In genomic region chr1:189220750-189221149, GRCh38 we compare ENCODE assay signal across 16 cellular contexts.
DNase-seq lines count a peak whose midpoint lies in the region; FAIRE-seq and TF ChIP-seq lines count a peak whose summit lies in the region.
"Had no signal": no experiment of that assay in that cellular context is flagged by ENCODE, and none has a peak within 500 bp of the region (broad histone marks: within the 10 kb centered on the region; RNA-seq: fewer than 3 reads in every experiment).

No MANE protein-coding gene starts in this region.

- H3K9me3 ChIP-seq in astrocyte (ENCODE audit: insufficient read depth, low read depth, low read length) = no peaks in the 10 kb centered on the region
- H3K9me3 ChIP-seq: gastrocnemius medialis had no signal

- H3K27ac Mint-ChIP-seq in astrocyte (ENCODE audit: unreplicated experiment) (no peak overlapping the region), osteocyte (ENCODE audit: unreplicated experiment) (no peak overlapping the region)
- H3K27ac Mint-ChIP-seq: activated CD4-positive, alpha-beta T cell treated with anti-CD3 and anti-CD28 coated beads, Interleukin-2, amount 10 ng/mL, durations not matched to agents 7 days and 5 days; activated T-helper 1 cell treated with anti-CD3 and anti-CD28 coated beads, Interleukin-12 subunit alpha, Interleukin-12 subunit beta, Interleukin-2, Interleukin-4 antibody, amounts not matched to agents 30 ng/mL and 10 ng/mL and 1 ng/mL, durations not matched to agents 14 hours and 24 hours and 36 hours; T-helper 17 cell had no signal

- H3K27ac ChIP-seq in astrocyte (ENCODE audit: low read depth, low read length) = no peak overlapping the region
- H3K27ac ChIP-seq: gastrocnemius medialis had no signal

- H3K36me3 ChIP-seq in astrocyte (ENCODE audit: insufficient read depth, low read length) = no peaks in the 10 kb centered on the region
- H3K36me3 ChIP-seq: gastrocnemius medialis had no signal

- H4K20me1 ChIP-seq in astrocyte (ENCODE audit: insufficient read depth, low read length) = no peaks in the 10 kb centered on the region

- no peaks in the 10 kb centered on the region for H3K9me3 Mint-ChIP-seq in astrocyte (ENCODE audit: unreplicated experiment)
- peaks cover 3% of the 10 kb centered on the region for H3K9me3 Mint-ChIP-seq in osteocyte (ENCODE audit: unreplicated experiment)
- H3K9me3 Mint-ChIP-seq: activated T-helper 1 cell treated with anti-CD3 and anti-CD28 coated beads, Interleukin-12 subunit alpha, Interleukin-12 subunit beta, Interleukin-2, Interleukin-4 antibody, amounts not matched to agents 30 ng/mL and 10 ng/mL and 1 ng/mL, durations not matched to agents 14 hours and 24 hours and 36 hours had no signal

- H3K4me1 ChIP-seq in astrocyte (ENCODE audit: insufficient read depth, low read length) = no peaks in the 10 kb centered on the region
- H3K4me1 ChIP-seq: gastrocnemius medialis had no signal

- H3K4me3 Mint-ChIP-seq in astrocyte (ENCODE audit: unreplicated experiment) = no peak overlapping the region
- H3K4me3 Mint-ChIP-seq in osteocyte (ENCODE audit: unreplicated experiment) = no peak overlapping the region
- H3K4me3 Mint-ChIP-seq: activated CD4-positive, alpha-beta T cell treated with anti-CD3 and anti-CD28 coated beads, Interleukin-2, amount 10 ng/mL, durations not matched to agents 7 days and 5 days; activated T-helper 1 cell treated with anti-CD3 and anti-CD28 coated beads, Interleukin-12 subunit alpha, Interleukin-12 subunit beta, Interleukin-2, Interleukin-4 antibody, amounts not matched to agents 30 ng/mL and 10 ng/mL and 1 ng/mL, durations not matched to agents 14 hours and 24 hours and 36 hours; T-helper 17 cell had no signal

- no peak overlapping the region for H3K9ac ChIP-seq in astrocyte (ENCODE audit: low read length)

- no peaks in the 10 kb centered on the region for H3K27me3 ChIP-seq in astrocyte (ENCODE audit: insufficient read depth, low read length)
- H3K27me3 ChIP-seq: gastrocnemius medialis had no signal

- no peaks in the 10 kb centered on the region for H3K36me3 Mint-ChIP-seq in astrocyte (ENCODE audit: low read depth, unreplicated experiment)
- H3K36me3 Mint-ChIP-seq in osteocyte (ENCODE audit: unreplicated experiment) = no peaks in the 10 kb centered on the region

- no peaks in the 10 kb centered on the region for H3K27me3 Mint-ChIP-seq in astrocyte (ENCODE audit: low read depth, unreplicated experiment)
- H3K27me3 Mint-ChIP-seq in osteocyte (ENCODE audit: unreplicated experiment) = no peaks in the 10 kb centered on the region
- H3K27me3 Mint-ChIP-seq: activated CD4-positive, alpha-beta T cell treated with anti-CD3 and anti-CD28 coated beads, Interleukin-2, amount 10 ng/mL, durations not matched to agents 7 days and 5 days; T-helper 17 cell had no signal

- FAIRE-seq in astrocyte (lab: Jason Lieb, UNC) = no peak

- TF ChIP-seq CTCF in LNCAP (IDR thresholded peaks at IDR 0.05) (peak; percentile 60), astrocyte (IDR thresholded peaks at IDR 0.05; ENCODE audit: insufficient read depth, low read depth, low read length) (peak; percentile 28), osteocyte (IDR thresholded peaks at IDR 0.05) (peak; percentile 46)

- DNase-seq in NCI-H2081 (lab: John Stamatoyannopoulos, UW) = peak; percentile 2 to 4
- no peak for DNase-seq in NCI-H2081 treated with DMSO at 0.1 percent for 48 hours (lab: John Stamatoyannopoulos, UW)
- no peak for DNase-seq in astrocyte (ENCODE audit: low read depth)
- DNase-seq in osteocyte (ENCODE audit: extremely low spot score, unreplicated experiment) = no peak
- no peak for DNase-seq in HCEC 1CT
- no peak for DNase-seq in SW480 (ENCODE audit: low spot score)
- no peak for DNase-seq in iPS-NIHi7 (ENCODE audit: extremely low spot score)
- DNase-seq: activated CD4-positive, alpha-beta T cell treated with anti-CD3 and anti-CD28 coated beads, Interleukin-2, amount 10 ng/mL, durations not matched to agents 7 days and 5 days; aorta; gastrocnemius medialis; NCI-H2171; occipital lobe; stimulated activated CD4-positive, alpha-beta T cell treated with anti-CD3 and anti-CD28 coated beads, Interleukin-12 subunit alpha, Interleukin-12 subunit beta, amount 100 ng/mL, for 4 hours; T-helper 17 cell had no signal

- no peak overlapping the region for H2AFZ ChIP-seq in astrocyte (ENCODE audit: low read depth, low read length)

- no peaks in the 10 kb centered on the region for H3K4me1 Mint-ChIP-seq in astrocyte (ENCODE audit: low read depth, unreplicated experiment)
- no peaks in the 10 kb centered on the region for H3K4me1 Mint-ChIP-seq in osteocyte (ENCODE audit: unreplicated experiment)
- H3K4me1 Mint-ChIP-seq: activated CD4-positive, alpha-beta T cell treated with anti-CD3 and anti-CD28 coated beads, Interleukin-2, amount 10 ng/mL, durations not matched to agents 7 days and 5 days; T-helper 17 cell had no signal

- no peaks in the 10 kb centered on the region for H3K79me2 ChIP-seq in astrocyte (ENCODE audit: insufficient read depth, low read length)

- no peak overlapping the region for H3K4me2 ChIP-seq in astrocyte (ENCODE audit: low read length)

- no peak overlapping the region for H3K4me3 ChIP-seq in astrocyte (ENCODE audit: insufficient read depth, low read depth, low read length)
- H3K4me3 ChIP-seq: gastrocnemius medialis had no signal

Comparison
In these comparisons a context has a peak if more than half of its experiments do, and no peak if none do; other contexts are left out.
1. DNase-seq: peak in NCI-H2081 (2 of 2); none in NCI-H2081 treated with DMSO at 0.1 percent for 48 hours (single experiment), astrocyte (single experiment), osteocyte (single experiment), HCEC 1CT (single experiment), SW480 (single experiment) and iPS-NIHi7 (single experiment).
2. Peak in every context shown above with its lines, with median percentiles within 50 percentile points of each other: CTCF ChIP-seq.